8 cellular contexts compared by ENCODE assay signal in the genomic region with DNA sequence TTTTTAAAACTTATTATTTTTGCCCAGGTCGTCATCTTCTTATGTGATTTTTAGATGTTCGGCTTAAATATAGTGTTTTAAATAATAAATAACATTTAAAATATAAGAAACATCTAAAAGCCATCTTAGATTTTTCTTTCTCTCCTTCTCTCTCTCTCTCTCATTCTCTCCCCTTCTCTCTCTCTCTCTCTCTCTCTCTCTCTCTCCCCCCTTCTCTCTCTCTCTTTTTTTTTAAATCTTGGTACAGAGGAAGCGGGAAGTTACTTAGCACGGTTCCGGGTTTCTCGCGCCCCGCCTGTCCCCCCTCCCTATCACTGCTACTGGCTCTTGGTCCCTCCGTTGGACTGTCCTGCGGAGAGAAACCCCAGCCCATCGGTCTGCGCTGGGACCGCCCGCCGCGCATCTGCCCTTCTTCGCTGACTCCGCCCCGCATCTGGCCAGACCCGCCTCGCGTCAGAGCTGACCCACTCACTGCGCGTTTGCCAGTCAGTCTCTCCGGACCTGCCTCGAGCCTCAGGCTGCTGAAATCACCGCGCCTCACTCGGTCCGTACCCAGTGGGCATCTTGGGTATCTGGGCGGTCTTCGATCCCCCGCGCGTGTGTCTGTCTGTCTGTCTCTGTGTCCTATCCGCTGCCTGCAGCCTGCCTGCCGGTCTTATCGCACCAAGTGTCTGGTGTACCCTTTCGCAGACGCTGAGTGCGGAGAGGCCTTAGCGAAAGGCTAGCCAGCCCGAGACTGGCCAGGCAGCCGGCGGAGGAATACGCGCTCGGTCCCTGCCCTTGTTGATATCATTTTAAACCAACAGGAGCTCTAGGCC. TPM values are rescaled to one million over a fixed set of nuclear protein-coding genes. Genes with fewer than 3 reads are reported as not detected.
DNase-seq lines count a peak whose midpoint lies in the region; ATAC-seq and TF ChIP-seq lines count a peak whose summit lies in the region.

PABPC5 (plus strand) TSS at position 489 of the 818 bp plus-strand sequence. CDS start 739 bp downstream, outside the sequence.

- peak; percentile 29 for DNase-seq in astrocyte of the cerebellum (ENCODE audit: low read depth)
- peak; percentile 53 to 71 for DNase-seq in hippocampal formation (lab: John Stamatoyannopoulos, UW)
- DNase-seq in pulmonary artery endothelial cell (ENCODE audit: low read depth, low spot score), result peak; percentile 4
- no peak for DNase-seq in activated CD4-positive, alpha-beta T cell treated with anti-CD3 and anti-CD28 coated beads for 36 hours
- no peak for DNase-seq in NCI-H2171 (lab: John Stamatoyannopoulos, UW)
- DNase-seq in activated CD8-positive, alpha-beta memory T cell treated with anti-CD3 and anti-CD28 coated beads, Interleukin-2, amount 50 U/mL, for 48 hours, result no peak
- no peak for DNase-seq in RWPE1 (ENCODE audit: low spot score)

- H3K4me1 ChIP-seq in HEK293 (ENCODE audit: control insufficient read depth, insufficient read depth, low read length), result no peaks in the 10 kb centered on the region

- no peak for ATAC-seq in activated CD4-positive, alpha-beta T cell treated with anti-CD3 and anti-CD28 coated beads for 36 hours

- TF ChIP-seq CTCF in HEK293 (tag by site-specific recombination; IDR thresholded peaks at IDR 0.05) (no peak), astrocyte of the cerebellum (IDR thresholded peaks at IDR 0.05; ENCODE audit: low read depth, low read length, missing control alignments) (no peak), RWPE1 (conservative IDR thresholded peaks at IDR 0.05; ENCODE audit: low read depth) (no peak)

- in situ Hi-C loops in astrocyte of the cerebellum (cut with HindIII; ENCODE audit: low sequenced_read_pairs), result no loop called here

- CTCF ChIA-PET in HEK293 (lab: Yijun Ruan, JAX) (interaction anchor here (0.6 kb wide), 1 partner anchor 202 kb away, joined by 3 read pairs; no protein-coding TSS in a partner anchor), RWPE1 (lab: Yijun Ruan, JAX) (interaction anchor here (0.6 kb wide), 1 partner anchor 37 kb away, joined by 6 read pairs; no protein-coding TSS in a partner anchor)
- CTCF ChIA-PET in activated CD4-positive, alpha-beta T cell treated with anti-CD3 and anti-CD28 coated beads for 36 hours (lab: Charles Lee), result no interaction called here

- H3K36me3 Mint-ChIP-seq in activated CD4-positive, alpha-beta T cell treated with anti-CD3 and anti-CD28 coated beads for 36 hours (ENCODE audit: low read depth), result no peaks in the 10 kb centered on the region

- no peaks in the 10 kb centered on the region for H3K9me3 ChIP-seq in HEK293 (ENCODE audit: control insufficient read depth, insufficient read depth, low read depth, low read length)

- H3K4me3 Mint-ChIP-seq in activated CD4-positive, alpha-beta T cell treated with anti-CD3 and anti-CD28 coated beads for 36 hours, result no peak within 1 kb of the TSS

- intact Hi-C loops in activated CD4-positive, alpha-beta T cell treated with anti-CD3 and anti-CD28 coated beads for 36 hours (cut with DNase I, micrococcal nuclease), result no loop called here

- no peaks in the 10 kb centered on the region for H3K27me3 Mint-ChIP-seq in activated CD4-positive, alpha-beta T cell treated with anti-CD3 and anti-CD28 coated beads for 36 hours

- no peaks in the 10 kb centered on the region for H3K4me1 Mint-ChIP-seq in activated CD4-positive, alpha-beta T cell treated with anti-CD3 and anti-CD28 coated beads for 36 hours

- no peak within 1 kb of the TSS for H3K4me3 ChIP-seq in HEK293 (ENCODE audit: low read depth, low read length)
- H3K4me3 ChIP-seq in astrocyte of the cerebellum (ENCODE audit: low read depth, low read length), result peak within 1 kb of the TSS; percentile 48

- H3K9me3 Mint-ChIP-seq in activated CD4-positive, alpha-beta T cell treated with anti-CD3 and anti-CD28 coated beads for 36 hours (ENCODE audit: low read depth), result no peaks in the 10 kb centered on the region

- POLR2A ChIA-PET in HEK293 (lab: Yijun Ruan, JAX), result no interaction called here
- POLR2A ChIA-PET in activated CD4-positive, alpha-beta T cell treated with anti-CD3 and anti-CD28 coated beads for 36 hours (lab: Charles Lee), result no interaction called here
- POLR2A ChIA-PET in RWPE1 (lab: Yijun Ruan, JAX; ENCODE audit: low non-redundant PET), result no interaction called here

- H3K27ac Mint-ChIP-seq in activated CD4-positive, alpha-beta T cell treated with anti-CD3 and anti-CD28 coated beads for 36 hours, result no peak within 1 kb of the TSS

- H3K27ac ChIP-seq in HEK293 (ENCODE audit: extremely low read depth, low read depth, low read length) (no peak within 1 kb of the TSS), RWPE1 (no peak within 1 kb of the TSS)

- no peaks in the 10 kb centered on the region for H3K36me3 ChIP-seq in HEK293 (ENCODE audit: control insufficient read depth in 2 of 2, insufficient read depth in 1 of 2, low read length in 2 of 2)

TF ChIP-seq in HEK293, 187 proteins besides CTCF, POLR2A, EP300 and RAD21:
- TF ChIP-seq ZNF768 (tag by site-specific recombination; IDR thresholded peaks at IDR 0.05), result no peak
- TF ChIP-seq ZNF596 (tag by site-specific recombination; IDR thresholded peaks at IDR 0.05), result peak; percentile 52; the same call in 1 of the 2 replicates
- no peak for TF ChIP-seq ZNF391 (tag by site-specific recombination; IDR thresholded peaks at IDR 0.05; ENCODE audit: borderline replicate concordance, low read depth)

RNA-seq across cellular contexts. Expression of gene PABPC5, which starts in this region (rescaled TPM):
- total RNA-seq in pulmonary artery endothelial cell, result 0.92 and 2.0 TPM in 2 replicates
- total RNA-seq in activated CD4-positive, alpha-beta T cell treated with anti-CD3 and anti-CD28 coated beads for 36 hours, result not detected

Comparison
In these comparisons a context has a peak if more than half of its experiments do, and no peak if none do; other contexts are left out.
1. DNase-seq: peak in astrocyte of the cerebellum (single experiment), hippocampal formation (2 of 2) and pulmonary artery endothelial cell (single experiment); none in activated CD4-positive, alpha-beta T cell treated with anti-CD3 and anti-CD28 coated beads for 36 hours (single experiment), NCI-H2171 (single experiment), activated CD8-positive, alpha-beta memory T cell treated with anti-CD3 and anti-CD28 coated beads, Interleukin-2, amount 50 U/mL, for 48 hours (single experiment) and RWPE1 (single experiment).